Comparison of ENCODE assay signal across 17 cellular contexts in the genomic region with DNA sequence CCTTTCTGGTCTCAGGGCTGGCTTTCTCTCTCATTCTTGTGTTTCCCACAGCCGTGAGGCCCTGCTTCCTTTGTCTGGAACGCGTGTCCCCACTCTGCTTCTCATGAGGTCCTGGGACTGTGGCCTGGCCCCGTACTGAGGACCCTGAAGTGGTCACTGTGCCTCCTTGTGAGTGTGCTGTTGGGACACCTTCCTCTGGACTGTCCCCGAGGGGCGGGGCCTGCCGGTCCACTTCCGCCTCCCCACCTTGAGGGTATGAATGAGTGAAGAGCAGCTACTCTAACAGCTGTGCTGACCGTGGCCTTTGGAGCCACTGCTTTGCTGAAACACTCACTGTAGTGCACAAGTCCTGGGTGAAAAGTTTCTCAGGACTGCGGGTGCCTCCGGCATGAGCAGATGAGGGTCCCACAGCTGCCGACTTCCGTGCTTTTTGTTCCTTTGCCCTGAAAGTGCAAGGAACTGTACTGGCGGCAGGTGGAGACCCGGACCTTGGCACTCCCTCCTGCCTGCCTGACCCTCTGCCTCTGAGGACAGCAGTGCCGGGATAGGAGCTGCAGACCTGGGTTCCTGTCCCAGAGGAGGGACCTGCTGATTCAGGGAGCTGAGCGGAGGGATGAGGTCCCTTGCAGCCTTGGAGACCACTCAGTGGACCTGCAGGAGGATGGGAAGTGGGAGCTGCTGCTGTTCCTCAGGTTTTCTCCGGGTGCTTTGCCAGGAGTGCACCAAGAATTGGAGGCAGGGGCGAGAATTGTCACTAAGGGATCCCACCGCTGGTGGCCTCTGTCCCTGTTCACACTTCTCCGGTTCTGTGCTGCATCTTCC. TPM values are rescaled to one million over a fixed set of nuclear protein-coding genes. Genes with fewer than 3 reads are reported as not detected.
A peak's percentile ranks its signal among the peaks of the same experiment; 100 is the strongest.
DNase-seq lines count a peak whose midpoint lies in the region; ATAC-seq and TF ChIP-seq lines count a peak whose summit lies in the region.
"Had no signal": no experiment of that assay in that cellular context is flagged by ENCODE, and none has a peak within 500 bp of the region (broad histone marks: within the 10 kb centered on the region; RNA-seq: fewer than 3 reads in every experiment).

No MANE protein-coding gene starts in this region.

- no peak for ATAC-seq in GM21360 (IDR thresholded peaks at IDR 0.05; ENCODE audit: unreplicated experiment)

- POLR2A ChIA-PET in HEK293 (lab: Yijun Ruan, JAX) = interaction anchor here (1.3 kb wide), 1 partner anchor 74 kb away, joined by 4 read pairs; no protein-coding TSS in a partner anchor

- no peak overlapping the region for H3K4me2 ChIP-seq in osteoblast (ENCODE audit: insufficient read depth, low read length)

- TF ChIP-seq CTCF in Calu3 (IDR thresholded peaks at IDR 0.05; ENCODE audit: unreplicated experiment) = no peak
- TF ChIP-seq CTCF in HEK293 (tag by site-specific recombination; IDR thresholded peaks at IDR 0.05) = no peak
- no peak for TF ChIP-seq CTCF in brain (conservative IDR thresholded peaks at IDR 0.05)
- no peak for TF ChIP-seq CTCF in osteoblast (IDR thresholded peaks at IDR 0.05; ENCODE audit: extremely low read depth, low read depth, low read length)

- CTCF ChIA-PET in Calu3 (lab: Charles Lee) (interaction anchor here (0.5 kb wide), 1 partner anchor 280 kb away, joined by 3 read pairs; no protein-coding TSS in a partner anchor), HEK293 (lab: Yijun Ruan, JAX) (interaction anchor here (0.6 to 2.9 kb wide), 9 partner anchors 11 to 329 kb away, joined by 3 to 12 read pairs (median 5); no protein-coding TSS in a partner anchor)

- no peaks in the 10 kb centered on the region for H3K36me3 Mint-ChIP-seq in Calu3 (ENCODE audit: insufficient read depth, unreplicated experiment)
- H3K36me3 Mint-ChIP-seq in brain = no peaks in the 10 kb centered on the region
- H3K36me3 Mint-ChIP-seq: CD4-positive, alpha-beta memory T cell had no signal

- H3K27me3 ChIP-seq in osteoblast (ENCODE audit: insufficient read depth, low read length) = no peaks in the 10 kb centered on the region

- H3K36me3 ChIP-seq in HEK293 (ENCODE audit: control insufficient read depth in 2 of 2, insufficient read depth in 1 of 2, low read length in 2 of 2) = no peaks in the 10 kb centered on the region
- H3K36me3 ChIP-seq in osteoblast (ENCODE audit: insufficient read depth, low read length) = no peaks in the 10 kb centered on the region

- H3K79me2 ChIP-seq in osteoblast (ENCODE audit: insufficient read depth, low read length) = no peaks in the 10 kb centered on the region

- peak overlapping the region; percentile 5 for H3K4me3 Mint-ChIP-seq in Calu3 (ENCODE audit: low read depth, unreplicated experiment)
- H3K4me3 Mint-ChIP-seq in brain = no peak overlapping the region

- H3K4me3 ChIP-seq in HEK293 (ENCODE audit: low read depth, low read length) (no peak overlapping the region), osteoblast (ENCODE audit: insufficient read depth, low read length) (no peak overlapping the region)
- H3K4me3 ChIP-seq: A549, GM12878 had no signal

- H4K20me1 ChIP-seq in osteoblast (ENCODE audit: insufficient read depth, low read length) = no peaks in the 10 kb centered on the region

- intact Hi-C loops in Calu3 (cut with micrococcal nuclease; ENCODE audit: unreplicated experiment) (no loop called here), head of caudate nucleus (cut with DNase I) (no loop called here)

- H3K9me3 Mint-ChIP-seq in Calu3 (ENCODE audit: low read depth, unreplicated experiment) (no peaks in the 10 kb centered on the region), brain (no peaks in the 10 kb centered on the region)
- H3K9me3 Mint-ChIP-seq: CD4-positive, alpha-beta memory T cell had no signal

- no peak overlapping the region for H3K27ac ChIP-seq in HEK293 (ENCODE audit: extremely low read depth, low read depth, low read length)
- H3K27ac ChIP-seq in osteoblast (ENCODE audit: low read depth, low read length) = no peak overlapping the region
- H3K27ac ChIP-seq: A549 had no signal

- no peak overlapping the region for H2AFZ ChIP-seq in osteoblast (ENCODE audit: low read length)

- H3K27me3 Mint-ChIP-seq in Calu3 (ENCODE audit: unreplicated experiment) (peaks cover 36% of the 10 kb centered on the region), brain (peaks cover 4% of the 10 kb centered on the region)

- DNase-seq in Calu3 = no peak
- DNase-seq in osteoblast (ENCODE audit: insufficient read length, low spot score, missing footprints) = peak; percentile 38
- DNase-seq in NCI-H526 treated with DMSO at 0.1 percent for 48 hours (lab: John Stamatoyannopoulos, UW) = no peak
- DNase-seq in head of caudate nucleus = no peak
- DNase-seq: GF-D8 had no signal

- no TSS peak for BruUV-seq in Calu3 (replicated peaks; lab: Mats Ljungman, UMichigan)

- no peaks in the 10 kb centered on the region for H3K4me1 ChIP-seq in HEK293 (ENCODE audit: control insufficient read depth, insufficient read depth, low read length)
- peaks cover 10% of the 10 kb centered on the region for H3K4me1 ChIP-seq in osteoblast (ENCODE audit: insufficient read depth, low read length)
- H3K4me1 ChIP-seq: A549 had no signal

- H3K4me1 Mint-ChIP-seq in Calu3 (ENCODE audit: low read depth, unreplicated experiment) (peaks cover 22% of the 10 kb centered on the region), brain (peaks cover 28% of the 10 kb centered on the region)

- H3K27ac Mint-ChIP-seq in Calu3 (ENCODE audit: unreplicated experiment) = no peak overlapping the region
- H3K27ac Mint-ChIP-seq in brain = peak overlapping the region in 3 of 5 experiments; percentile 26 to 59 (median 53)

- no peaks in the 10 kb centered on the region for H3K9me3 ChIP-seq in HEK293 (ENCODE audit: control insufficient read depth, insufficient read depth, low read depth, low read length)
- H3K9me3 ChIP-seq in osteoblast (ENCODE audit: low read depth, low read length) = no peaks in the 10 kb centered on the region
- H3K9me3 ChIP-seq: A549 had no signal

TF ChIP-seq in HEK293, 187 proteins besides CTCF, POLR2A, EP300 and RAD21:
- TF ChIP-seq, protein P1, sequence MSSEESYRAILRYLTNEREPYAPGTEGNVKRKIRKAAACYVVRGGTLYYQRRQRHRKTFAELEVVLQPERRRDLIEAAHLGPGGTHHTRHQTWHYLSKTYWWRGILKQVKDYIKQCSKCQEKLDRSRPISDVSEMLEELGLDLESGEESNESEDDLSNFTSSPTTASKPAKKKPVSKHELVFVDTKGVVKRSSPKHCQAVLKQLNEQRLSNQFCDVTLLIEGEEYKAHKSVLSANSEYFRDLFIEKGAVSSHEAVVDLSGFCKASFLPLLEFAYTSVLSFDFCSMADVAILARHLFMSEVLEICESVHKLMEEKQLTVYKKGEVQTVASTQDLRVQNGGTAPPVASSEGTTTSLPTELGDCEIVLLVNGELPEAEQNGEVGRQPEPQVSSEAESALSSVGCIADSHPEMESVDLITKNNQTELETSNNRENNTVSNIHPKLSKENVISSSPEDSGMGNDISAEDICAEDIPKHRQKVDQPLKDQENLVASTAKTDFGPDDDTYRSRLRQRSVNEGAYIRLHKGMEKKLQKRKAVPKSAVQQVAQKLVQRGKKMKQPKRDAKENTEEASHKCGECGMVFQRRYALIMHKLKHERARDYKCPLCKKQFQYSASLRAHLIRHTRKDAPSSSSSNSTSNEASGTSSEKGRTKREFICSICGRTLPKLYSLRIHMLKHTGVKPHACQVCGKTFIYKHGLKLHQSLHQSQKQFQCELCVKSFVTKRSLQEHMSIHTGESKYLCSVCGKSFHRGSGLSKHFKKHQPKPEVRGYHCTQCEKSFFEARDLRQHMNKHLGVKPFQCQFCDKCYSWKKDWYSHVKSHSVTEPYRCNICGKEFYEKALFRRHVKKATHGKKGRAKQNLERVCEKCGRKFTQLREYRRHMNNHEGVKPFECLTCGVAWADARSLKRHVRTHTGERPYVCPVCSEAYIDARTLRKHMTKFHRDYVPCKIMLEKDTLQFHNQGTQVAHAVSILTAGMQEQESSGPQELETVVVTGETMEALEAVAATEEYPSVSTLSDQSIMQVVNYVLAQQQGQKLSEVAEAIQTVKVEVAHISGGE (tag by site-specific recombination; conservative IDR thresholded peaks at IDR 0.05; ENCODE audit: low read depth) = no peak
- TF ChIP-seq ZSCAN16 (tag by site-specific recombination; IDR thresholded peaks at IDR 0.05) = no peak
- TF ChIP-seq ZNF660 (tag by site-specific recombination; IDR thresholded peaks at IDR 0.05) = no peak
- no peak for TF ChIP-seq ZXDB (tag by site-specific recombination; IDR thresholded peaks at IDR 0.05)
- TF ChIP-seq ZNF473 (tag by site-specific recombination; IDR thresholded peaks at IDR 0.05) = no peak
- TF ChIP-seq, protein P2, sequence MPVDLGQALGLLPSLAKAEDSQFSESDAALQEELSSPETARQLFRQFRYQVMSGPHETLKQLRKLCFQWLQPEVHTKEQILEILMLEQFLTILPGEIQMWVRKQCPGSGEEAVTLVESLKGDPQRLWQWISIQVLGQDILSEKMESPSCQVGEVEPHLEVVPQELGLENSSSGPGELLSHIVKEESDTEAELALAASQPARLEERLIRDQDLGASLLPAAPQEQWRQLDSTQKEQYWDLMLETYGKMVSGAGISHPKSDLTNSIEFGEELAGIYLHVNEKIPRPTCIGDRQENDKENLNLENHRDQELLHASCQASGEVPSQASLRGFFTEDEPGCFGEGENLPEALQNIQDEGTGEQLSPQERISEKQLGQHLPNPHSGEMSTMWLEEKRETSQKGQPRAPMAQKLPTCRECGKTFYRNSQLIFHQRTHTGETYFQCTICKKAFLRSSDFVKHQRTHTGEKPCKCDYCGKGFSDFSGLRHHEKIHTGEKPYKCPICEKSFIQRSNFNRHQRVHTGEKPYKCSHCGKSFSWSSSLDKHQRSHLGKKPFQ (tag by site-specific recombination; IDR thresholded peaks at IDR 0.05) = 0 out of 2 replicates have a peak, but pooled peaks have one; percentile 30
- TF ChIP-seq ZNF555 (tag by site-specific recombination; conservative IDR thresholded peaks at IDR 0.05) = no peak

RNA-seq across cellular contexts. Expression of a gene that starts 38.0 kb away (rescaled TPM):
- total RNA-seq in Calu3 (2022) (not detected in 2 replicates), osteoblast (not detected in 2 replicates)
- not detected for polyA plus RNA-seq in brain (ENCODE audit: insufficient read depth, low read depth, low replicate concordance)
- total RNA-seq: CD4-positive, alpha-beta memory T cell; GM12878; H1; HT-29; MCF 10A; NCI-H460; RPMI7951 had no signal
- polyA plus RNA-seq: A549; BJ; CD4-positive, alpha-beta memory T cell; GM12878; H1 had no signal

RNA-seq across cellular contexts. Expression of a gene that starts 38.1 kb away (rescaled TPM):
- total RNA-seq in Calu3 (2022) (34.6 and 44.4 TPM in 2 replicates), osteoblast (44.5 and 65.1 TPM in 2 replicates)
- polyA plus RNA-seq in brain (ENCODE audit: insufficient read depth, low read depth, low replicate concordance) = 30.4 TPM
